ENCODE assay signal across 14 cellular contexts in the genomic region with DNA sequence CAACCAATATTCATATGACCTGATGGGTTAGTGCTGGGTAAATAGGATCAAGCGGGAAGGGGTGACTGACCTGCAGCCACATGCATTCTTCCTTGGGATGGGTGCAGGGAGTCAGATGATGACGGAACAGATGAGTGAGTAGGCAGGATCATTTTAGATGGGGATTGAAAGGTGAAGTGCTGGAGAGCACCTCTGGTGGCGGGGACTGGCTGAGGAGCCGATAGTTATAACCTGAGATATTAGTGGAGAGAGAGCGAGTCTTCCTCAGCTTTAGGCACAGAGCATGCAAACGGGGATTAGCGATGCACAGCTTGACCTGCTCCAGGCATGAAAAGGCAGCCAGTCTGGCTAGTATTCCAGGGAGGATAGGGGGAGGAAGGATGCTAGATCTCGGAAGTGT.
DNase-seq lines count a peak whose midpoint lies in the region; ATAC-seq and TF ChIP-seq lines count a peak whose summit lies in the region.
"Had no signal": no experiment of that assay in that cellular context is flagged by ENCODE, and none has a peak within 500 bp of the region (broad histone marks: within the 10 kb centered on the region; RNA-seq: fewer than 3 reads in every experiment).

No MANE protein-coding gene starts in this region.

- WGBS in liver: 73% methylated on average over 8 of the region's 8 CpGs
- WGBS in tibial nerve, 2 donors: 76 to 81% methylated on average over 8 of the region's 8 CpGs

- TF ChIP-seq CTCF in choroid plexus epithelial cell (conservative IDR thresholded peaks at IDR 0.05; ENCODE audit: low read depth, low read length) (peak; percentile 27), liver (IDR thresholded peaks at IDR 0.05; ENCODE audit: low read depth, low read length, missing input control) (no peak), tibial nerve (IDR thresholded peaks at IDR 0.05) (peak in 1 of 5 experiments; percentile 8)

- no peak for TF ChIP-seq POLR2A in tibial nerve (IDR thresholded peaks at IDR 0.05)

- no peaks in the 10 kb centered on the region for H3K9me3 ChIP-seq in HUES48 (ENCODE audit: control insufficient read depth, insufficient read depth, low read length)
- H3K9me3 ChIP-seq in liver (ENCODE audit: control insufficient read depth in 4 of 4, low read length in 3 of 4): no peaks in the 10 kb centered on the region
- H3K9me3 ChIP-seq in tibial nerve: no peaks in the 10 kb centered on the region
- H3K9me3 ChIP-seq: colonic mucosa had no signal

- TF ChIP-seq RAD21 in liver (IDR thresholded peaks at IDR 0.05): no peak

- H3K27me3 ChIP-seq in HUES48 (ENCODE audit: control insufficient read depth, insufficient read depth, low read length): no peaks in the 10 kb centered on the region
- H3K27me3 ChIP-seq in liver (ENCODE audit: control insufficient read depth in 4 of 4, insufficient read depth in 4 of 4, low read length in 3 of 4): no peaks in the 10 kb centered on the region
- H3K27me3 ChIP-seq in tibial nerve: no peaks in the 10 kb centered on the region
- H3K27me3 ChIP-seq: colonic mucosa had no signal

- ATAC-seq in GM18502 (IDR thresholded peaks at IDR 0.05; ENCODE audit: poor library complexity, unreplicated experiment) (no peak), GM21576 (IDR thresholded peaks at IDR 0.05; ENCODE audit: unreplicated experiment) (no peak)
- ATAC-seq: stimulated activated memory B cell treated with anti-CD40 and anti-IgM and Interleukin-4, amounts not matched to agents 10 μg/mL and 1 μg/mL and 100 μg/mL, for 72 hours had no signal

- no peak overlapping the region for H3K9ac ChIP-seq in HUES48 (ENCODE audit: low read depth, low read length)
- no peak overlapping the region for H3K9ac ChIP-seq in liver (ENCODE audit: low read depth in 1 of 2, low read length in 2 of 2)

- DNase-seq in choroid plexus epithelial cell (ENCODE audit: low read depth) (no peak), tibial nerve (ENCODE audit: low spot score in 2 of 2) (no peak)
- DNase-seq in activated CD4-positive, CD25-positive, alpha-beta regulatory T cell treated with anti-CD3 and anti-CD28 coated beads, Interleukin-2, amount 50 U/mL, for 72 hours: no peak
- DNase-seq: activated B cell treated with CpG ODN at 0.5 μM for 24 hours; activated naive CD8-positive, alpha-beta T cell treated with anti-CD3 and anti-CD28 coated beads, Interleukin-2, amount 10 ng/mL, durations not matched to agents 7 days and 5 days; colonic mucosa; NCI-H1930; NCI-H748 treated with DMSO at 0.1 percent for 48 hours; SIG-M5 had no signal

- TF ChIP-seq EP300 in tibial nerve (IDR thresholded peaks at IDR 0.05): no peak

- H3K27ac ChIP-seq in HUES48 (ENCODE audit: low read depth, low read length): peak overlapping the region; percentile 18
- H3K27ac ChIP-seq in liver (ENCODE audit: low read depth in 1 of 2, low read length in 2 of 2): no peak overlapping the region
- peak overlapping the region; percentile 71 to 91 (median 84) for H3K27ac ChIP-seq in tibial nerve

- H3K4me3 ChIP-seq in HUES48 (ENCODE audit: low read depth, low read length) (no peak overlapping the region), choroid plexus epithelial cell (ENCODE audit: low read depth, low read length) (no peak overlapping the region), liver (ENCODE audit: low read depth in 1 of 3, low read length in 3 of 3) (no peak overlapping the region), tibial nerve (no peak overlapping the region)
- H3K4me3 ChIP-seq: colonic mucosa had no signal

- H3K36me3 ChIP-seq in HUES48 (ENCODE audit: control insufficient read depth, insufficient read depth, low read length) (no peaks in the 10 kb centered on the region), liver (ENCODE audit: control insufficient read depth in 4 of 4, insufficient read depth in 3 of 4, low read depth in 1 of 4, low read length in 3 of 4) (no peaks in the 10 kb centered on the region), tibial nerve (no peaks in the 10 kb centered on the region)
- H3K36me3 ChIP-seq: colonic mucosa had no signal

- peaks cover 93% of the 10 kb centered on the region for H3K4me1 ChIP-seq in HUES48 (ENCODE audit: control insufficient read depth, insufficient read depth, low read length)
- peaks cover 6 to 62% (median 36%) of the 10 kb centered on the region in 4 donors for H3K4me1 ChIP-seq in liver (ENCODE audit: control insufficient read depth in 4 of 4, insufficient read depth in 4 of 4, low read length in 3 of 4)
- peaks cover 2 to 100% (median 90%) of the 10 kb centered on the region in 4 donors for H3K4me1 ChIP-seq in tibial nerve

TF ChIP-seq in liver, 16 proteins besides CTCF, POLR2A, EP300 and RAD21:
- TF ChIP-seq REST (IDR thresholded peaks at IDR 0.05) (no peak), RXRA (IDR thresholded peaks at IDR 0.05) (peak; percentile 12 to 14)

Comparison
In these comparisons a context has a peak if more than half of its experiments do, and no peak if none do; other contexts are left out.
1. H3K27ac ChIP-seq: peak in HUES48 (single experiment) and tibial nerve (4 of 4); none in liver (0 of 2).